8 cellular contexts compared by ENCODE assay signal in genomic region chr13:20526664-20527063, GRCh38. TPM values are rescaled to one million over a fixed set of nuclear protein-coding genes. Genes with fewer than 3 reads are reported as not detected.
DNase-seq lines count a peak whose midpoint lies in the region; ATAC-seq and TF ChIP-seq lines count a peak whose summit lies in the region.

No MANE protein-coding gene starts in this region.

- H3K4me3 ChIP-seq in DOHH2 (ENCODE audit: low read length), result peak overlapping the region; percentile 72
- H3K4me3 ChIP-seq in effector memory CD4-positive, alpha-beta T cell (ENCODE audit: insufficient read depth, low read depth, low read length, poor library complexity, severe bottlenecking), result peak overlapping the region; percentile 86
- H3K4me3 ChIP-seq in ovary, result peak overlapping the region; percentile 81

- H3K27ac Mint-ChIP-seq in activated naive CD4-positive, alpha-beta T cell treated with anti-CD3 and anti-CD28 coated beads, Interleukin-2, amount 50 U/mL, for 72 hours, result peak overlapping the region in 1 of 2 donors; percentile 79

- no peaks in the 10 kb centered on the region for H3F3A ChIP-seq in DOHH2 (ENCODE audit: control insufficient read depth, insufficient read depth)

- no peak for TF ChIP-seq POLR2A in ovary (IDR thresholded peaks at IDR 0.05)

- WGBS in ovary, 3 donors, result 15 to 31% (median 29%) methylated on average over 6 of the region's 6 CpGs

- ATAC-seq in GM21423 (IDR thresholded peaks at IDR 0.05; ENCODE audit: unreplicated experiment) (no peak), HG02759 (IDR thresholded peaks at IDR 0.05; ENCODE audit: unreplicated experiment) (no peak)
- no peak for ATAC-seq in activated naive CD4-positive, alpha-beta T cell treated with anti-CD3 and anti-CD28 coated beads, Interleukin-2, amount 50 U/mL, for 72 hours

- no peaks in the 10 kb centered on the region for H4K20me1 ChIP-seq in DOHH2 (ENCODE audit: control insufficient read depth, insufficient read depth, low read depth, low read length)

- H3K27ac ChIP-seq in DOHH2 (ENCODE audit: low read depth, low read length) (no peak overlapping the region), ovary (no peak overlapping the region)
- H3K27ac ChIP-seq in effector memory CD4-positive, alpha-beta T cell (ENCODE audit: insufficient read depth, low read length, poor library complexity, severe bottlenecking), result peak overlapping the region; percentile 65

- peak; percentile 6 for DNase-seq in NCI-H69 (lab: John Stamatoyannopoulos, UW)
- DNase-seq in effector memory CD4-positive, alpha-beta T cell, result no peak
- no peak for DNase-seq in ovary
- no peak for DNase-seq in middle frontal gyrus (ENCODE audit: extremely low spot score, low spot score)
- no peak for DNase-seq in activated naive CD4-positive, alpha-beta T cell treated with anti-CD3 and anti-CD28 coated beads, Interleukin-2, amount 50 U/mL, for 72 hours (ENCODE audit: low spot score in 2 of 2)

- intact Hi-C loops in ovary (cut with DNase I), result no loop called here

- TF ChIP-seq CTCF in DOHH2 (IDR thresholded peaks at IDR 0.05; ENCODE audit: low read depth, low read length, poor library complexity, severe bottlenecking) (no peak), ovary (IDR thresholded peaks at IDR 0.05) (no peak)

- no peaks in the 10 kb centered on the region for H3K9me3 ChIP-seq in DOHH2 (ENCODE audit: control insufficient read depth, insufficient read depth, low read length)
- no peaks in the 10 kb centered on the region for H3K9me3 ChIP-seq in effector memory CD4-positive, alpha-beta T cell (ENCODE audit: control insufficient read depth, low read length)
- no peaks in the 10 kb centered on the region for H3K9me3 ChIP-seq in ovary

- H3K9me2 ChIP-seq in DOHH2 (replicated peaks; ENCODE audit: control insufficient read depth, low read length), result no peaks in the 10 kb centered on the region

- TF ChIP-seq EP300 in ovary (IDR thresholded peaks at IDR 0.05), result no peak

- H3K9me3 Mint-ChIP-seq in activated naive CD4-positive, alpha-beta T cell treated with anti-CD3 and anti-CD28 coated beads, Interleukin-2, amount 50 U/mL, for 72 hours, result no peaks in the 10 kb centered on the region

- H3K36me3 Mint-ChIP-seq in activated naive CD4-positive, alpha-beta T cell treated with anti-CD3 and anti-CD28 coated beads, Interleukin-2, amount 50 U/mL, for 72 hours, result no peaks in the 10 kb centered on the region

- H3K27me3 ChIP-seq in DOHH2 (ENCODE audit: control insufficient read depth, low read length) (peaks cover 23% of the 10 kb centered on the region), ovary (no peaks in the 10 kb centered on the region)
- H3K27me3 ChIP-seq in effector memory CD4-positive, alpha-beta T cell (replicated peaks; ENCODE audit: control insufficient read depth, insufficient read depth, low read length, poor library complexity, severe bottlenecking), result no peaks in the 10 kb centered on the region

- no peaks in the 10 kb centered on the region for H3K36me3 ChIP-seq in DOHH2 (ENCODE audit: control insufficient read depth, low read length)
- no peaks in the 10 kb centered on the region for H3K36me3 ChIP-seq in effector memory CD4-positive, alpha-beta T cell (ENCODE audit: control insufficient read depth, insufficient read depth, low read length)
- no peaks in the 10 kb centered on the region for H3K36me3 ChIP-seq in ovary

- H3K4me2 ChIP-seq in DOHH2 (ENCODE audit: low read length), result peak overlapping the region; percentile 78

- H3K4me1 ChIP-seq in DOHH2 (ENCODE audit: control insufficient read depth, low read length) (peaks cover 10% of the 10 kb centered on the region), ovary (ENCODE audit: insufficient read depth) (peaks cover 3% of the 10 kb centered on the region)
- H3K4me1 ChIP-seq in effector memory CD4-positive, alpha-beta T cell (ENCODE audit: control insufficient read depth, insufficient read depth, low read length, poor library complexity, severe bottlenecking), result peaks cover 15% of the 10 kb centered on the region

- no peaks in the 10 kb centered on the region for H3K79me2 ChIP-seq in DOHH2 (ENCODE audit: control insufficient read depth, low read length)

RNA-seq across cellular contexts. Expression of gene CRYL1, which starts 1.0 kb away (rescaled TPM):
- 10 to 100 TPM; 17.3 to 41.7 (median 25.8) TPM for total RNA-seq in ovary
- polyA plus RNA-seq in ovary, result 10 to 100 TPM; 23.1 to 34.4 TPM
- total RNA-seq in activated naive CD4-positive, alpha-beta T cell treated with anti-CD3 and anti-CD28 coated beads, Interleukin-2, amount 50 U/mL, for 72 hours, result 10 to 100 TPM in 1 of 2 donors, 1 to 10 TPM in 1; 9.0 to 10.1 TPM

RNA-seq across cellular contexts. Expression of gene IFT88, which starts 40.3 kb away (rescaled TPM):
- total RNA-seq in ovary, result 10 to 100 TPM; 18.0 to 30.6 (median 23.9) TPM
- 10 to 100 TPM; 12.1 to 14.6 TPM for polyA plus RNA-seq in ovary
- total RNA-seq in activated naive CD4-positive, alpha-beta T cell treated with anti-CD3 and anti-CD28 coated beads, Interleukin-2, amount 50 U/mL, for 72 hours, result 1 to 10 TPM; 1.6 to 4.1 TPM
